Comparison of ENCODE assay signal across 8 cellular contexts in genomic region chr7:36084485-36085091, GRCh38.
DNase-seq lines count a peak whose midpoint lies in the region; ATAC-seq lines count a peak whose summit lies in the region.

No MANE protein-coding gene starts in this region.

- H3K18ac ChIP-seq in neuronal stem cell (ENCODE audit: low read length): peak overlapping the region; percentile 76

- H2AK5ac ChIP-seq in neuronal stem cell (ENCODE audit: low read depth, low read length): peak overlapping the region; percentile 23

- H3K9ac ChIP-seq in neuronal stem cell (ENCODE audit: low read depth, low read length, poor library complexity): peak overlapping the region; percentile 36

- H2BK12ac ChIP-seq in neuronal stem cell (ENCODE audit: low read length): peak overlapping the region; percentile 64

- H4K91ac ChIP-seq in neuronal stem cell (ENCODE audit: low read depth, low read length, poor library complexity): no peak overlapping the region

- DNase-seq in DMS53 (lab: John Stamatoyannopoulos, UW) (peak; percentile 94), NCI-H524 (lab: John Stamatoyannopoulos, UW) (peak; percentile 38 to 76), neuronal stem cell (ENCODE audit: low spot score) (peak; percentile 14), NCI-H446 (lab: John Stamatoyannopoulos, UW) (no peak)
- no peak for DNase-seq in activated CD8-positive, alpha-beta memory T cell treated with anti-CD3 and anti-CD28 coated beads, Interleukin-2, amount 50 U/mL, for 4 hours

- no peak overlapping the region for H2BK120ac ChIP-seq in neuronal stem cell (ENCODE audit: low read depth, low read length)

- H3K14ac ChIP-seq in neuronal stem cell (ENCODE audit: low read length): no peak overlapping the region

- H2BK15ac ChIP-seq in neuronal stem cell (ENCODE audit: low read length): no peak overlapping the region

- no peak overlapping the region for H3K4ac ChIP-seq in neuronal stem cell (ENCODE audit: low read length)

- peak; percentile 66 for ATAC-seq in esophagus mucosa
- no peak for ATAC-seq in GM18861 (IDR thresholded peaks at IDR 0.05; ENCODE audit: unreplicated experiment)
- ATAC-seq in GM21360 (IDR thresholded peaks at IDR 0.05; ENCODE audit: unreplicated experiment): no peak

- H3K4me1 ChIP-seq in neuronal stem cell (ENCODE audit: control insufficient read depth in 2 of 2, insufficient read depth in 1 of 2, low read depth in 1 of 2, low read length in 2 of 2): peaks cover 0 to 5% of the 10 kb centered on the region in 2 donors

- no peaks in the 10 kb centered on the region for H3K36me3 ChIP-seq in neuronal stem cell (replicated peaks in 1 of 2; ENCODE audit: control insufficient read depth in 2 of 2, insufficient read depth in 2 of 2, low read length in 2 of 2)

- H3K27ac ChIP-seq in neuronal stem cell (replicated peaks; ENCODE audit: low read length): no peak overlapping the region

- H4K8ac ChIP-seq in neuronal stem cell (ENCODE audit: low read depth, low read length): no peak overlapping the region

- H3K27me3 ChIP-seq in neuronal stem cell (ENCODE audit: control insufficient read depth in 3 of 3, insufficient read depth in 3 of 3, low read depth in 1 of 3, low read length in 3 of 3): peaks cover 0 to 1% (median 0%) of the 10 kb centered on the region in 3 experiments

- peak overlapping the region in 1 of 2 donors; percentile 7 for H3K4me3 ChIP-seq in neuronal stem cell (ENCODE audit: low read length in 2 of 2)

- no peak overlapping the region for H2BK5ac ChIP-seq in neuronal stem cell (ENCODE audit: low read length)

- WGBS in neuronal stem cell (ENCODE audit: extremely low coverage in 2 of 2, insufficient read length in 2 of 2, insufficient replicate concordance in 1 of 2), 2 donors: no CpG with 5 or more reads among the region's 26 CpGs

- no peak overlapping the region for H3K23ac ChIP-seq in neuronal stem cell (ENCODE audit: low read depth, low read length, poor library complexity)

- no peak overlapping the region for H3K4me2 ChIP-seq in neuronal stem cell (ENCODE audit: insufficient read depth, low read length, poor library complexity, severe bottlenecking)

- H3K9me3 ChIP-seq in neuronal stem cell (replicated peaks in 1 of 2; ENCODE audit: control insufficient read depth in 2 of 2, insufficient read depth in 1 of 2, low read depth in 1 of 2, low read length in 2 of 2): peaks cover 3 to 4% of the 10 kb centered on the region in 2 donors

- H2AFZ ChIP-seq in neuronal stem cell (ENCODE audit: low read length): peak overlapping the region; percentile 29

- H3K79me1 ChIP-seq in neuronal stem cell (ENCODE audit: low read depth, low read length): no peaks in the 10 kb centered on the region

Comparison
In these comparisons a context has a peak if more than half of its experiments do, and no peak if none do; other contexts are left out.
1. DNase-seq: peak in DMS53 (single experiment), NCI-H524 (2 of 2) and neuronal stem cell (single experiment); none in NCI-H446 (0 of 2) and activated CD8-positive, alpha-beta memory T cell treated with anti-CD3 and anti-CD28 coated beads, Interleukin-2, amount 50 U/mL, for 4 hours (single experiment).